30 cellular contexts compared by ENCODE assay signal in the genomic region with DNA sequence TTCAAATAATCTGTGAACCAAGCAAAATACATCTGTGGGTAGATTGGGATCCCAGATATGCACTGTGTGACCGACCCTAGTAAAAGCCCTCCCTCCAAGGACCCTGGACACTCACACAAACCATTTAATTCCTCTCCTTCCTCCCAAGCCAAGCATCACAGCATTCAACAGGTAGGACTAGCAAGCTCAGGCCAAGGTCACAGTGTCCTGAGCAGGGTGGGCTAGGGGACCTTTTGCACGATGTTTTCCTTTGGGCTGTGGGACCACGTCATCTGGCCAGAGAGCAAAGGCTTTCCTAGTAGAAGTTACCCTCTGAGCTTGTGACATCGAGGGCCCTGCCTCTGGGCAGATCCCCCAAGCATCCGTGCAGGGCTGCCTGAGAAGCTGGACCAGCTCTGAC.
"Had no signal": no experiment of that assay in that cellular context is flagged by ENCODE, and none has a peak within 500 bp of the region (broad histone marks: within the 10 kb centered on the region; RNA-seq: fewer than 3 reads in every experiment).

No MANE protein-coding gene starts in this region.

- DNase-seq: activated effector memory CD4-positive, alpha-beta T cell treated with anti-CD3 and anti-CD28 coated beads, Interleukin-2, amount 50 U/mL, for 16 hours; activated effector memory CD4-positive, alpha-beta T cell treated with Interleukin-2 at 50 U/mL for 16 hours; activated gamma-delta T cell; activated gamma-delta T cell treated with Interleukin-2 at 50 U/mL for 16 hours; activated naive CD4-positive, alpha-beta T cell; activated naive CD4-positive, alpha-beta T cell treated with anti-CD3 and anti-CD28 coated beads for 36 hours; activated naive CD4-positive, alpha-beta T cell treated with anti-CD3 and anti-CD28 coated beads, Interleukin-2, amount 10 ng/mL, durations not matched to agents 7 days and 5 days; activated naive CD4-positive, alpha-beta T cell treated with anti-CD3 and anti-CD28 coated beads, Interleukin-2, amount 50 U/mL, for 16 hours; activated naive CD4-positive, alpha-beta T cell treated with Interleukin-2 at 50 U/mL for 16 hours; activated naive CD8-positive, alpha-beta T cell treated with anti-CD3 and anti-CD28 coated beads for 36 hours; activated naive CD8-positive, alpha-beta T cell treated with anti-CD3 and anti-CD28 coated beads, Interleukin-2, amount 10 ng/mL, durations not matched to agents 7 days and 5 days; activated naive CD8-positive, alpha-beta T cell treated with anti-CD3 and anti-CD28 coated beads, Interleukin-2, amount 50 U/mL, for 24 hours; activated T-cell treated with anti-CD3 and anti-CD28 coated beads, Interleukin-2, amount 50 U/mL, for 4 hours; activated T-cell treated with anti-CD3 and anti-CD28 coated beads, Interleukin-2, amount 50 U/mL, for 48 hours; activated T-cell treated with anti-CD3 and anti-CD28 coated beads, Interleukin-2, amount 50 U/mL, for 72 hours; adrenal gland; amniotic stem cell; amygdala; anterior cingulate cortex; aorta; body of pancreas; brain microvascular endothelial cell; caudate nucleus; central memory CD4-positive, alpha-beta T cell; cerebellar nuclear complex had no signal

- H3K4me1 ChIP-seq: adrenal gland, ascending aorta, body of pancreas, breast epithelium had no signal

- H3K4me3 ChIP-seq: adrenal gland, ascending aorta, body of pancreas, breast epithelium, cardiac muscle cell had no signal

- H3K27me3 ChIP-seq: ascending aorta, body of pancreas, brain microvascular endothelial cell had no signal

- ATAC-seq: activated naive CD4-positive, alpha-beta T cell treated with anti-CD3 and anti-CD28 coated beads, Interleukin-2, amount 50 U/mL, for 72 hours; activated naive CD8-positive, alpha-beta T cell treated with anti-CD3 and anti-CD28 coated beads, Interleukin-2, amount 50 U/mL, for 24 hours; activated T-cell treated with anti-CD3 and anti-CD28 coated beads, Interleukin-2, amount 50 U/mL, for 4 hours; activated T-cell treated with anti-CD3 and anti-CD28 coated beads, Interleukin-2, amount 50 U/mL, for 72 hours; activated T-helper 17 cell treated with anti-CD3 and anti-CD28 coated beads, Interleukin-2, amount 50 U/mL, for 72 hours; body of pancreas had no signal

- H3K36me3 ChIP-seq: adrenal gland, ascending aorta, brain microvascular endothelial cell, breast epithelium, cardiac muscle cell had no signal

- H3K27ac ChIP-seq: adrenal gland, ascending aorta, body of pancreas, brain microvascular endothelial cell, breast epithelium, cardiac muscle cell had no signal

- H3K9me3 ChIP-seq: adrenal gland, ascending aorta, body of pancreas, breast epithelium had no signal
